ENCODE assay signal across 8 cellular contexts in genomic region chr1:85581802-85582686, GRCh38. TPM values are rescaled to one million over a fixed set of nuclear protein-coding genes. Genes with fewer than 3 reads are reported as not detected.
DNase-seq lines count a peak whose midpoint lies in the region; ATAC-seq and TF ChIP-seq lines count a peak whose summit lies in the region.

No MANE protein-coding gene starts in this region.

- CTCF ChIA-PET in IMR-90 (lab: Yijun Ruan, JAX): interaction anchor here (1.1 to 1.2 kb wide), 2 partner anchors 29 to 47 kb away, joined by 4 to 6 read pairs; no protein-coding TSS in a partner anchor

- no peak overlapping the region for H3K27ac Mint-ChIP-seq in activated naive CD4-positive, alpha-beta T cell treated with anti-CD3 and anti-CD28 coated beads, Interleukin-2, amount 50 U/mL, for 72 hours

- no peak overlapping the region for H2BK20ac ChIP-seq in IMR-90 (ENCODE audit: low read depth, low read length)

- peak; percentile 52 for DNase-seq in ACHN
- DNase-seq in IMR-90: peak; percentile 76
- peak; percentile 32 for DNase-seq in colonic mucosa
- DNase-seq in lung microvascular endothelial cell (ENCODE audit: low read depth in 2 of 2): peak; percentile 76 to 79
- no peak for DNase-seq in SHP77 (lab: John Stamatoyannopoulos, UW)
- no peak for DNase-seq in activated naive CD4-positive, alpha-beta T cell treated with anti-CD3 and anti-CD28 coated beads, Interleukin-2, amount 50 U/mL, for 72 hours (ENCODE audit: low spot score in 2 of 2)

- H3K27me3 ChIP-seq in IMR-90 (ENCODE audit: control insufficient read depth, insufficient read depth, low read length) (no peaks in the 10 kb centered on the region), colonic mucosa (peaks cover 13% of the 10 kb centered on the region)

- H2AFZ ChIP-seq in IMR-90 (replicated peaks; ENCODE audit: low read length, poor library complexity): no peak overlapping the region

- peak overlapping the region; percentile 90 for H3K56ac ChIP-seq in IMR-90 (ENCODE audit: extremely low read depth, insufficient read depth, low read length)

- POLR2A ChIA-PET in IMR-90 (lab: Charles Lee; ENCODE audit: unreplicated experiment): interaction anchor here (1.2 to 3.0 kb wide), 3 partner anchors 30 to 258 kb away, joined by 3 to 22 read pairs (median 6); no protein-coding TSS in a partner anchor

- TF ChIP-seq CTCF in IMR-90 (conservative IDR thresholded peaks at IDR 0.05; ENCODE audit: low read depth, low read length): no peak; the same call in 1 of the 2 replicates
- TF ChIP-seq CTCF in colonic mucosa (IDR thresholded peaks at IDR 0.05): no peak

- WGBS in IMR-90 (ENCODE audit: extremely low coverage in 2 of 2, insufficient read length in 1 of 2), 2 experiments: no CpG with 5 or more reads among the region's 21 CpGs

- peak overlapping the region; percentile 43 for H3K18ac ChIP-seq in IMR-90 (ENCODE audit: low read depth, low read length)

- H2BK5ac ChIP-seq in IMR-90 (ENCODE audit: low read depth, low read length, poor library complexity, severe bottlenecking): peak overlapping the region; percentile 80

- no peaks in the 10 kb centered on the region for H3K9me3 ChIP-seq in IMR-90 (ENCODE audit: control insufficient read depth, insufficient read depth, low read length)
- H3K9me3 ChIP-seq in colonic mucosa: no peaks in the 10 kb centered on the region

- H4K91ac ChIP-seq in IMR-90 (ENCODE audit: insufficient read depth, low read depth, low read length): peak overlapping the region; percentile 58

- H4K5ac ChIP-seq in IMR-90 (ENCODE audit: low read depth, low read length): peak overlapping the region; percentile 3

- H2BK120ac ChIP-seq in IMR-90 (ENCODE audit: low read depth, low read length): peak overlapping the region; percentile 85

- TSS peak; percentile 60 for BruUV-seq in IMR-90 (replicated peaks; lab: Mats Ljungman, UMichigan)

- H3K23ac ChIP-seq in IMR-90 (ENCODE audit: low read depth, low read length): peak overlapping the region; percentile 97

- no peaks in the 10 kb centered on the region for H3K9me1 ChIP-seq in IMR-90 (ENCODE audit: insufficient read depth, low read length)

- peaks cover 22% of the 10 kb centered on the region for H3K36me3 ChIP-seq in IMR-90 (ENCODE audit: control insufficient read depth, insufficient read depth, low read length)
- no peaks in the 10 kb centered on the region for H3K36me3 ChIP-seq in colonic mucosa

- intact Hi-C loops in IMR-90 (cut with micrococcal nuclease): no loop called here
- intact Hi-C loops in colonic mucosa (cut with DNase I): loop anchor here (5.0 kb wide), 1 partner anchor 275 kb away; no protein-coding TSS in a partner anchor

- dilution Hi-C loops in IMR-90 (cut with HindIII; ENCODE audit: low sequenced_read_pairs, unreplicated experiment): no loop called here

- H3K4me1 ChIP-seq in IMR-90 (ENCODE audit: control insufficient read depth, insufficient read depth, low read length) (peaks cover 4% of the 10 kb centered on the region), colonic mucosa (no peaks in the 10 kb centered on the region)

- H3K36me3 Mint-ChIP-seq in activated naive CD4-positive, alpha-beta T cell treated with anti-CD3 and anti-CD28 coated beads, Interleukin-2, amount 50 U/mL, for 72 hours: peaks cover 0 to 20% of the 10 kb centered on the region in 2 donors

- H3K4me3 ChIP-seq in IMR-90 (ENCODE audit: insufficient read depth, low read depth, low read length): peak overlapping the region; percentile 65
- H3K4me3 ChIP-seq in colonic mucosa: peak overlapping the region; percentile 69

- H2AK9ac ChIP-seq in IMR-90 (replicated peaks; ENCODE audit: low read depth, low read length, poor library complexity): peak overlapping the region; percentile 87

- no peak for ATAC-seq in IMR-90 (ENCODE audit: low read depth)
- no peak for ATAC-seq in GM18511 (IDR thresholded peaks at IDR 0.05; ENCODE audit: unreplicated experiment)
- ATAC-seq in activated naive CD4-positive, alpha-beta T cell treated with anti-CD3 and anti-CD28 coated beads, Interleukin-2, amount 50 U/mL, for 72 hours: no peak
- ATAC-seq in GM21515 (IDR thresholded peaks at IDR 0.05; ENCODE audit: unreplicated experiment): no peak

- H2BK15ac ChIP-seq in IMR-90 (ENCODE audit: low read depth, low read length): no peak overlapping the region

- H4K20me1 ChIP-seq in IMR-90 (ENCODE audit: insufficient read depth, low read length): peaks cover 39% of the 10 kb centered on the region

- peaks cover 0 to 31% of the 10 kb centered on the region in 2 experiments; a peak in 3 of 4 replicates for H3K79me1 ChIP-seq in IMR-90 (ENCODE audit: low read depth in 1 of 2, low read length in 2 of 2)

- no peak overlapping the region for H2AK5ac ChIP-seq in IMR-90 (ENCODE audit: low read depth, low read length)

- TF ChIP-seq POLR2A in IMR-90 (IDR thresholded peaks at IDR 0.05; ENCODE audit: low read depth, low read length): peak; percentile 60

- H3K27ac ChIP-seq in IMR-90 (ENCODE audit: insufficient read depth, low read length): peak overlapping the region; percentile 78
- H3K27ac ChIP-seq in colonic mucosa: peak overlapping the region; percentile 80

- peak overlapping the region; percentile 89 for H3K9ac ChIP-seq in IMR-90 (ENCODE audit: low read depth, low read length)
- H3K9ac ChIP-seq in colonic mucosa (ENCODE audit: low read depth in 2 of 2, low read length in 2 of 2): peak overlapping the region in 1 of 2 donors; percentile 15

- peak overlapping the region; percentile 6 to 75 for H4K8ac ChIP-seq in IMR-90 (ENCODE audit: low read depth in 2 of 2, low read length in 2 of 2)

- no peaks in the 10 kb centered on the region for H3K9me3 Mint-ChIP-seq in activated naive CD4-positive, alpha-beta T cell treated with anti-CD3 and anti-CD28 coated beads, Interleukin-2, amount 50 U/mL, for 72 hours

- in situ Hi-C loops in ACHN (cut with HindIII; ENCODE audit: low pct_ligation_motif_present, low pct_unique_long_range_greater_than_20kb, low sequenced_read_pairs): no loop called here
- in situ Hi-C loops in IMR-90 (cut with MboI; ENCODE audit: low sequenced_read_pairs): no loop called here

- peak overlapping the region; percentile 90 for H3K4ac ChIP-seq in IMR-90 (ENCODE audit: low read depth, low read length)

- peak overlapping the region; percentile 64 for H3K4me2 ChIP-seq in IMR-90 (ENCODE audit: low read depth, low read length)

- H3K14ac ChIP-seq in IMR-90 (replicated peaks; ENCODE audit: low read depth, low read length): peak overlapping the region; percentile 96

- TF ChIP-seq RAD21 in IMR-90 (IDR thresholded peaks at IDR 0.05; ENCODE audit: low read length): 0 out of 2 replicates have a peak, but pooled peaks have one; percentile 0

TF ChIP-seq in IMR-90, 13 proteins besides CTCF, POLR2A, EP300 and RAD21:
- TF ChIP-seq SMC3 (IDR thresholded peaks at IDR 0.05; ENCODE audit: low read depth, low read length) (peak; percentile 17; the same call in 1 of the 2 replicates), MAZ (IDR thresholded peaks at IDR 0.05; ENCODE audit: borderline replicate concordance, low read depth, low read length) (peak; percentile 43; the same call in 1 of the 2 replicates), NFE2L2 (IDR thresholded peaks at IDR 0.05; ENCODE audit: low read depth, low read length) (no peak), CHD1 (IDR thresholded peaks at IDR 0.05; ENCODE audit: low read depth, low read length) (peak; percentile 99)

RNA-seq across cellular contexts. Expression of gene CCN1, which starts 1.5 kb away (rescaled TPM):
- total RNA-seq in IMR-90 (2012; rRNA removed): 76.9 and 90.3 TPM in 2 replicates
- 819 and 905 TPM in 2 replicates for polyA plus RNA-seq in IMR-90 (2012; rRNA removed)
- 700 and 814 TPM in 2 replicates for polyA plus RNA-seq in IMR-90 (2012; cell fraction: cytosol; rRNA removed)
- 1,179 and 1,372 TPM in 2 replicates for polyA plus RNA-seq in IMR-90 (2012; cell fraction: nucleus; rRNA removed; ENCODE audit: low replicate concordance)
- total RNA-seq in colonic mucosa: 10 to 100 TPM; 15.6 to 44.7 TPM
- total RNA-seq in lung microvascular endothelial cell: 74.5 and 213 TPM in 2 replicates
- not detected for total RNA-seq in activated naive CD4-positive, alpha-beta T cell treated with anti-CD3 and anti-CD28 coated beads, Interleukin-2, amount 50 U/mL, for 72 hours

Comparison
In these comparisons a context has a peak if more than half of its experiments do, and no peak if none do; other contexts are left out.
1. DNase-seq: peak in ACHN (single experiment), IMR-90 (single experiment), colonic mucosa (single experiment) and lung microvascular endothelial cell (2 of 2); none in SHP77 (0 of 2) and activated naive CD4-positive, alpha-beta T cell treated with anti-CD3 and anti-CD28 coated beads, Interleukin-2, amount 50 U/mL, for 72 hours (0 of 2).
2. RNA of gene CCN1, which starts 1.5 kb away (total RNA-seq): 74.5 to 213 TPM in lung microvascular endothelial cell, 76.9 to 90.3 TPM in IMR-90 and 15.6 to 44.7 TPM in colonic mucosa; not detected in activated naive CD4-positive, alpha-beta T cell treated with anti-CD3 and anti-CD28 coated beads, Interleukin-2, amount 50 U/mL, for 72 hours; every median in the first group is over 10 times any median in the second.